In the genomic region with DNA sequence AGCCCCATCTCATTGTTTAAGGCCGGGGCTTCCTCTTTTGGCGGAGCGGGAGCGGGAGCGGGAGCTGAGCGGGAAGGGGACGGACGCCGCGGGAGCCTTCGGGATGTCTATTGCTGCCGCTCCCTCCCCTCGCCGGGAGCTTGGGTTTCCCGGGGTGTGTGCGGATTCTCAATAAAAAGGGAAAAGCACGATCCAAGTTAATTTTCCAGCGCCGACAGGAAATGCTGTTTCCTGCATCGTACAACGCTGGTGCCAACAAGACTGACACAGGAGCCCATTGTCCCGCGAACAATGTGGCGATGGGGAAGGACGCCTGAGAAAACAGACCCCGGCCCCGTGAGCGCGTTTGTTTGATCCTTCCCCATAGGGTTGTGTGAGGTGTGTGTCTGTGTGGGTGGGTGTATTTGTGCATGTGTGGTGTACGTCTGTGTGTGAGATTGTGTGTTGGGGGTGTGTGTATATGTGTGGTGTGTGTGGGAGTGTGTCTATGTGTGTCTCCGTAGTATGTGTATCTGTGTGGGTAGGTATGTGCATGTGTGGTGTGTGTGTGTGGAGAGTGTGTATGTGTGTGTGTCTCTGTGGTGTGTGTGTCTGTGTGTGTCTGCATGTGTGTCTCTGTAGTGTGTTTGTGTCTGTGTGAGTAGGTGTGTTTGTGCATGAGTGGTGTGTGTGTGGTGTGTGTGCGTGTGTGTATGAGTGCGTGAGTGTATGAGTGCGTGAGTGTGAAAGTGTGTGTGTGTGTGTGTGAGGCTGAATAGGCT, we compare ENCODE assay signal across 8 cellular contexts. TPM values are rescaled to one million over a fixed set of nuclear protein-coding genes. Genes with fewer than 3 reads are reported as not detected.
DNase-seq lines count a peak whose midpoint lies in the region; ATAC-seq, FAIRE-seq and TF ChIP-seq lines count a peak whose summit lies in the region.

No MANE protein-coding gene starts in this region.

- H3K9ac ChIP-seq in IMR-90 (ENCODE audit: low read depth, low read length), result peak overlapping the region; percentile 52
- H3K9ac ChIP-seq in endothelial cell of umbilical vein (replicated peaks; ENCODE audit: extremely low read depth, insufficient read depth, low read length), result peak overlapping the region; percentile 36

- intact Hi-C loops in IMR-90 (cut with micrococcal nuclease) (loop anchor here (5.0 to 10.0 kb wide), 3 partner anchors 106 to 263 kb away; partner anchors contain the start of gene POMP), endothelial cell of umbilical vein (cut with micrococcal nuclease) (loop anchor here (1.0 to 5.0 kb wide), 5 partner anchors 43 to 127 kb away; partner anchors contain the start of gene POMP)

- H4K20me1 ChIP-seq in IMR-90 (ENCODE audit: insufficient read depth, low read length) (no peaks in the 10 kb centered on the region), endothelial cell of umbilical vein (replicated peaks; ENCODE audit: control insufficient read depth, extremely low read depth, insufficient read depth, low read length) (no peaks in the 10 kb centered on the region)

- no peak for DNase-seq in AG09309 (ENCODE audit: low read depth)
- peak; percentile 30 for DNase-seq in IMR-90
- peak; percentile 85 for DNase-seq in endothelial cell of umbilical vein (ENCODE audit: low read depth, low spot score)
- DNase-seq in LoVo (ENCODE audit: low spot score), result no peak
- no peak for DNase-seq in hippocampal formation (lab: John Stamatoyannopoulos, UW)
- DNase-seq in GOT3 (lab: John Stamatoyannopoulos, UW), result no peak

- H3K9me3 ChIP-seq in IMR-90 (ENCODE audit: control insufficient read depth, insufficient read depth, low read length), result 0 out of 2 replicates have a peak, but pooled peaks cover 2% of the 10 kb centered on the region
- no peaks in the 10 kb centered on the region for H3K9me3 ChIP-seq in endothelial cell of umbilical vein (replicated peaks; ENCODE audit: control insufficient read depth, insufficient read depth, low read length)
- no peaks in the 10 kb centered on the region for H3K9me3 ChIP-seq in muscle layer of duodenum (ENCODE audit: control insufficient read depth in 1 of 2, low read length in 2 of 2)

- no peaks in the 10 kb centered on the region for H3K79me2 ChIP-seq in endothelial cell of umbilical vein (ENCODE audit: control insufficient read depth, insufficient read depth, low read length)

- peaks cover 3% of the 10 kb centered on the region; the same call in 1 of the 2 replicates for H3K27me3 ChIP-seq in IMR-90 (ENCODE audit: control insufficient read depth, insufficient read depth, low read length)
- no peaks in the 10 kb centered on the region for H3K27me3 ChIP-seq in endothelial cell of umbilical vein (ENCODE audit: control insufficient read depth in 2 of 2, insufficient read depth in 2 of 2, low read length in 2 of 2)
- peaks cover 18% of the 10 kb centered on the region for H3K27me3 ChIP-seq in muscle layer of duodenum (ENCODE audit: low read depth, low read length)

- H3K9me1 ChIP-seq in IMR-90 (ENCODE audit: insufficient read depth, low read length), result peaks cover 8% of the 10 kb centered on the region
- no peaks in the 10 kb centered on the region for H3K9me1 ChIP-seq in endothelial cell of umbilical vein (replicated peaks; ENCODE audit: control insufficient read depth, extremely low read depth, insufficient read depth, low read length)

- H3K4me3 ChIP-seq in AG09309 (ENCODE audit: control insufficient read depth, low read depth, low read length) (peak overlapping the region; percentile 48), IMR-90 (ENCODE audit: insufficient read depth, low read depth, low read length) (peak overlapping the region; percentile 37), endothelial cell of umbilical vein (replicated peaks in 1 of 3; ENCODE audit: insufficient read depth in 1 of 3, low read depth in 1 of 3, low read length in 3 of 3) (peak overlapping the region; percentile 17 to 45 (median 45)), muscle layer of duodenum (ENCODE audit: low read depth in 1 of 2, low read length in 2 of 2) (peak overlapping the region; percentile 46 to 64)

- H3K14ac ChIP-seq in IMR-90 (replicated peaks; ENCODE audit: low read depth, low read length), result peak overlapping the region; percentile 98

- H2BK20ac ChIP-seq in IMR-90 (ENCODE audit: low read depth, low read length), result peak overlapping the region; percentile 96; the same call in 1 of the 2 replicates

- peak overlapping the region; percentile 89 for H4K91ac ChIP-seq in IMR-90 (ENCODE audit: insufficient read depth, low read depth, low read length)

- FAIRE-seq in endothelial cell of umbilical vein (lab: Jason Lieb, UNC), result peak; percentile 89

- peak overlapping the region; percentile 97 for H2BK15ac ChIP-seq in IMR-90 (ENCODE audit: low read depth, low read length)

- peak overlapping the region; percentile 58 for H4K5ac ChIP-seq in IMR-90 (ENCODE audit: low read depth, low read length)

- H3K23ac ChIP-seq in IMR-90 (ENCODE audit: low read depth, low read length), result peak overlapping the region; percentile 100

- ATAC-seq in IMR-90 (ENCODE audit: low read depth), result peak; percentile 27
- no peak for ATAC-seq in GM18870 (IDR thresholded peaks at IDR 0.05; ENCODE audit: unreplicated experiment)

- H2BK120ac ChIP-seq in IMR-90 (ENCODE audit: low read depth, low read length), result peak overlapping the region; percentile 93

- peak overlapping the region; percentile 99 for H2AK5ac ChIP-seq in IMR-90 (ENCODE audit: low read depth, low read length)

- BruUV-seq in IMR-90 (replicated peaks; lab: Mats Ljungman, UMichigan), result no TSS peak
- TSS peak; percentile 78 for BruUV-seq in endothelial cell of umbilical vein (replicated peaks; lab: Mats Ljungman, UMichigan)

- no peak for TF ChIP-seq CTCF in AG09309 (IDR thresholded peaks at IDR 0.05; ENCODE audit: control insufficient read depth, insufficient read depth, low read depth, low read length, missing control alignments)
- no peak for TF ChIP-seq CTCF in IMR-90 (conservative IDR thresholded peaks at IDR 0.05; ENCODE audit: low read depth, low read length)
- no peak for TF ChIP-seq CTCF in endothelial cell of umbilical vein (IDR thresholded peaks at IDR 0.05; ENCODE audit: extremely low read depth in 1 of 2, insufficient read depth in 1 of 2, low read depth in 1 of 2, low read length in 2 of 2)

- peaks cover 0 to 5% of the 10 kb centered on the region in 2 experiments; a peak in 2 of 4 replicates for H3K79me1 ChIP-seq in IMR-90 (ENCODE audit: low read depth in 1 of 2, low read length in 2 of 2)

- peak overlapping the region; percentile 86 for H2BK5ac ChIP-seq in IMR-90 (ENCODE audit: low read depth, low read length, poor library complexity, severe bottlenecking)

- TF ChIP-seq POLR2A in IMR-90 (IDR thresholded peaks at IDR 0.05; ENCODE audit: low read depth, low read length) (no peak), endothelial cell of umbilical vein (IDR thresholded peaks at IDR 0.05; ENCODE audit: low read depth, low read length) (no peak)

- CTCF ChIA-PET in IMR-90 (lab: Yijun Ruan, JAX), result interaction anchor here (1.1 kb wide), 1 partner anchor 70 kb away, joined by 6 read pairs; no protein-coding TSS in a partner anchor
- CTCF ChIA-PET in endothelial cell of umbilical vein (lab: Charles Lee), result interaction anchor here (0.7 to 1.6 kb wide), 9 partner anchors 9 to 266 kb away, joined by 3 to 8 read pairs (median 3); partner anchors contain the start of gene FLT1

- H2AFZ ChIP-seq in IMR-90 (replicated peaks; ENCODE audit: low read length, poor library complexity) (peak overlapping the region; percentile 92), endothelial cell of umbilical vein (ENCODE audit: low read depth, low read length) (peak overlapping the region; percentile 53)

- peak overlapping the region; percentile 99 for H3K4ac ChIP-seq in IMR-90 (ENCODE audit: low read depth, low read length)

- H3K56ac ChIP-seq in IMR-90 (ENCODE audit: extremely low read depth, insufficient read depth, low read length), result peak overlapping the region; percentile 8; the same call in 1 of the 2 replicates

- H3K36me3 ChIP-seq in IMR-90 (ENCODE audit: control insufficient read depth, insufficient read depth, low read length) (no peaks in the 10 kb centered on the region), endothelial cell of umbilical vein (ENCODE audit: control insufficient read depth in 2 of 2, extremely low read depth in 1 of 2, insufficient read depth in 2 of 2, low read length in 2 of 2) (no peaks in the 10 kb centered on the region), muscle layer of duodenum (ENCODE audit: control insufficient read depth in 1 of 2, insufficient read depth in 2 of 2, low read length in 2 of 2) (no peaks in the 10 kb centered on the region)

- H2AK9ac ChIP-seq in IMR-90 (replicated peaks; ENCODE audit: low read depth, low read length, poor library complexity), result peak overlapping the region; percentile 58

- dilution Hi-C loops in IMR-90 (cut with HindIII; ENCODE audit: low sequenced_read_pairs, unreplicated experiment), result no loop called here
- dilution Hi-C loops in endothelial cell of umbilical vein (cut with MboI; ENCODE audit: extremely low pct_ligation_motif_present, low sequenced_read_pairs), result no loop called here

- WGBS in IMR-90 (ENCODE audit: extremely low coverage in 2 of 2, insufficient read length in 1 of 2), 2 experiments, result 22% methylated on average over 12 of the region's 34 CpGs; no CpG with 5 or more reads in 1 of the 2 experiments

- no peak for TF ChIP-seq RAD21 in IMR-90 (IDR thresholded peaks at IDR 0.05; ENCODE audit: low read length)

- H4K8ac ChIP-seq in IMR-90 (ENCODE audit: low read depth in 2 of 2, low read length in 2 of 2), result peak overlapping the region; percentile 60 to 95

- peak overlapping the region; percentile 48 for H3K18ac ChIP-seq in IMR-90 (ENCODE audit: low read depth, low read length)

- in situ Hi-C loops in IMR-90 (cut with MboI; ENCODE audit: low sequenced_read_pairs), result no loop called here

- POLR2A ChIA-PET in IMR-90 (lab: Charles Lee; ENCODE audit: unreplicated experiment), result no interaction called here
- POLR2A ChIA-PET in endothelial cell of umbilical vein (lab: Charles Lee), result no interaction called here

- H3K4me2 ChIP-seq in IMR-90 (ENCODE audit: low read depth, low read length), result peak overlapping the region; percentile 91
- peak overlapping the region; percentile 62 for H3K4me2 ChIP-seq in endothelial cell of umbilical vein (ENCODE audit: insufficient read depth, low read length)

- H3K27ac ChIP-seq in IMR-90 (ENCODE audit: insufficient read depth, low read length), result no peak overlapping the region
- peak overlapping the region; percentile 36 for H3K27ac ChIP-seq in endothelial cell of umbilical vein (ENCODE audit: insufficient read depth, low read depth, low read length)
- H3K27ac ChIP-seq in muscle layer of duodenum (ENCODE audit: low read length), result no peak overlapping the region

- H3K4me1 ChIP-seq in IMR-90 (ENCODE audit: control insufficient read depth, insufficient read depth, low read length) (peaks cover 11% of the 10 kb centered on the region), endothelial cell of umbilical vein (ENCODE audit: control insufficient read depth, extremely low read depth, insufficient read depth, low read length) (peaks cover 14% of the 10 kb centered on the region), muscle layer of duodenum (ENCODE audit: control insufficient read depth in 1 of 2, insufficient read depth in 2 of 2, low read length in 2 of 2) (peaks cover 9 to 23% of the 10 kb centered on the region in 2 donors)

RNA-seq across cellular contexts. Expression of gene FLT1, which starts 36.4 kb away (rescaled TPM):
- total RNA-seq in IMR-90 (2012; rRNA removed), result 10.0 and 10.4 TPM in 2 replicates
- polyA plus RNA-seq in IMR-90 (2012; rRNA removed), result 4.4 and 4.5 TPM in 2 replicates
- polyA plus RNA-seq in IMR-90 (2012; cell fraction: cytosol; rRNA removed), result 1.6 and 2.5 TPM in 2 replicates
- 1.3 and 3.9 TPM in 2 replicates for polyA plus RNA-seq in IMR-90 (2012; cell fraction: nucleus; rRNA removed; ENCODE audit: low replicate concordance)
- 104 and 178 TPM in 2 replicates for total RNA-seq in endothelial cell of umbilical vein
- 16.0 and 17.9 TPM in 2 replicates for polyA plus RNA-seq in endothelial cell of umbilical vein
- polyA plus RNA-seq in endothelial cell of umbilical vein (2011; cell fraction: cytosol; rRNA removed), result 19.5 and 20.7 TPM in 2 replicates
- 34.8 and 37.3 TPM in 2 replicates for polyA plus RNA-seq in endothelial cell of umbilical vein (2011; cell fraction: nucleus; rRNA removed)
- polyA plus RNA-seq in endothelial cell of umbilical vein (2012), result 59.0 and 77.2 TPM in 2 replicates
- polyA minus RNA-seq in endothelial cell of umbilical vein, result 47.7 and 52.6 TPM in 2 replicates
- polyA minus RNA-seq in endothelial cell of umbilical vein (2011; cell fraction: cytosol; rRNA and poly(A)+ RNA removed), result not detected
- polyA minus RNA-seq in endothelial cell of umbilical vein (2011; cell fraction: nucleus; rRNA and poly(A)+ RNA removed), result 36.8 and 57.0 TPM in 2 replicates

Comparison
In these comparisons a context has a peak if more than half of its experiments do, and no peak if none do; other contexts are left out.
1. DNase-seq: peak in IMR-90 (single experiment) and endothelial cell of umbilical vein (single experiment); none in AG09309 (single experiment), LoVo (single experiment), hippocampal formation (0 of 2) and GOT3 (single experiment).
2. Peak in every context shown above with its lines, with median percentiles within 50 percentile points of each other: H3K4me3 ChIP-seq.